In the genomic region with DNA sequence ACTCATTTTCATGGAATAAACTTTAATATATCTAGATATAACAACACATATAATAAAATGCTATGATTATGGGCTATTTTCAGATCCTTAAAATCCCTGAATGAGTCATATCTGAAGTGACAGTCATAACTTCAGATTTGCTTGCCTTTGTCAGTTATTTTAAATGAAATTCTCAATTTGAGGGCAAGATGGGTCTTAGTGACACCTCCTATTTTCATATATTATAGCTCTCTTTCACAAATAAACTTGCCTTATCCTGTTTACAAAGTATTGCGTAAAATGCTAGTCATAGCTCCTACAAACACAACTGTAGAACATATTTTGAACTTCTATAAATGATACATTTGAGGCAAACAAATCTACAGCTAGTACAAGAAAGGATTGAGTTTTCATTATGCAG, we compare ENCODE assay signal across 31 cellular contexts. TPM values are rescaled to one million over a fixed set of nuclear protein-coding genes. Genes with fewer than 3 reads are reported as not detected.
"Had no signal": no experiment of that assay in that cellular context is flagged by ENCODE, and none has a peak within 500 bp of the region (broad histone marks: within the 10 kb centered on the region; RNA-seq: fewer than 3 reads in every experiment).

No MANE protein-coding gene starts in this region.

- H3K36me3 ChIP-seq: brain microvascular endothelial cell, cardiac muscle cell, WERI-Rb-1 had no signal

- H3K4me3 ChIP-seq: cardiac muscle cell, PC-9 had no signal

- H3K27me3 ChIP-seq: brain microvascular endothelial cell had no signal

- H3K4me2 ChIP-seq: PC-9 had no signal

- H3K4me1 Mint-ChIP-seq: activated T-helper 17 cell treated with anti-CD3 and anti-CD28 coated beads, Interleukin-2, amount 50 U/mL, for 72 hours had no signal

- DNase-seq: activated CD4-positive, alpha-beta T cell treated with anti-CD3 and anti-CD28 coated beads for 1 hour; activated CD4-positive, alpha-beta T cell treated with anti-CD3 and anti-CD28 coated beads for 48 hours; activated CD4-positive, CD25-positive, alpha-beta regulatory T cell; activated CD8-positive, alpha-beta T cell treated with anti-CD3 and anti-CD28 coated beads for 36 hours; activated effector memory CD4-positive, alpha-beta T cell treated with anti-CD3 and anti-CD28 coated beads, Interleukin-2, amount 50 U/mL, for 16 hours; activated naive CD4-positive, alpha-beta T cell; activated naive CD4-positive, alpha-beta T cell treated with anti-CD3 and anti-CD28 coated beads, Interleukin-2, amount 50 U/mL, for 16 hours; activated naive CD8-positive, alpha-beta T cell treated with anti-CD3 and anti-CD28 coated beads for 36 hours; activated T-cell treated with anti-CD3 and anti-CD28 coated beads, Interleukin-2, amount 50 U/mL, for 1 hour; activated T-cell treated with anti-CD3 and anti-CD28 coated beads, Interleukin-2, amount 50 U/mL, for 72 hours; amniotic stem cell; aorta; brain microvascular endothelial cell; MM.1S; MV-4-11; NCI-H1092; NCI-H1436 treated with DMSO at 0.1 percent for 48 hours; NCI-H1694 treated with DMSO at 0.1 percent for 48 hours; NCI-H2029; NCI-H345; NCI-H524 treated with DMSO at 0.1 percent for 48 hours; PC-9; Right ventricle myocardium superior; T1000; WERI-Rb-1 had no signal

- H3K9me3 Mint-ChIP-seq: activated CD8-positive, alpha-beta T cell treated with anti-CD3 and anti-CD28 coated beads for 36 hours; activated naive CD8-positive, alpha-beta T cell treated with anti-CD3 and anti-CD28 coated beads for 36 hours; activated T-helper 17 cell treated with anti-CD3 and anti-CD28 coated beads, Interleukin-2, amount 50 U/mL, for 72 hours had no signal

- ATAC-seq: activated CD8-positive, alpha-beta T cell treated with anti-CD3 and anti-CD28 coated beads for 36 hours; activated T-cell treated with anti-CD3 and anti-CD28 coated beads, Interleukin-2, amount 50 U/mL, for 72 hours; activated T-helper 17 cell treated with anti-CD3 and anti-CD28 coated beads, Interleukin-2, amount 50 U/mL, for 72 hours had no signal

- H3K4me3 Mint-ChIP-seq: activated CD8-positive, alpha-beta T cell treated with anti-CD3 and anti-CD28 coated beads for 36 hours; activated naive CD8-positive, alpha-beta T cell treated with anti-CD3 and anti-CD28 coated beads for 36 hours; activated T-cell treated with anti-CD3 and anti-CD28 coated beads, Interleukin-2, amount 50 U/mL, for 72 hours; activated T-helper 17 cell treated with anti-CD3 and anti-CD28 coated beads, Interleukin-2, amount 50 U/mL, for 72 hours had no signal

- H3K36me3 Mint-ChIP-seq: activated naive CD8-positive, alpha-beta T cell treated with anti-CD3 and anti-CD28 coated beads for 36 hours had no signal

- H3K27ac Mint-ChIP-seq: activated CD8-positive, alpha-beta T cell treated with anti-CD3 and anti-CD28 coated beads for 36 hours; activated naive CD8-positive, alpha-beta T cell treated with anti-CD3 and anti-CD28 coated beads for 36 hours; activated T-cell treated with anti-CD3 and anti-CD28 coated beads, Interleukin-2, amount 50 U/mL, for 72 hours; activated T-helper 17 cell treated with anti-CD3 and anti-CD28 coated beads, Interleukin-2, amount 50 U/mL, for 72 hours had no signal

- H2AFZ ChIP-seq: PC-9 had no signal

- H3K27ac ChIP-seq: brain microvascular endothelial cell, cardiac muscle cell, PC-9, WERI-Rb-1 had no signal

- FAIRE-seq: RCC 7860 had no signal

RNA-seq across cellular contexts. Expression of gene THRB, which starts 6.2 kb away (rescaled TPM):
- total RNA-seq: activated CD8-positive, alpha-beta memory T cell treated with anti-CD3 and anti-CD28 coated beads for 36 hours; activated CD8-positive, alpha-beta T cell treated with anti-CD3 and anti-CD28 coated beads for 36 hours; activated naive CD8-positive, alpha-beta T cell treated with anti-CD3 and anti-CD28 coated beads for 36 hours; activated T-cell treated with anti-CD3 and anti-CD28 coated beads, Interleukin-2, amount 50 U/mL, for 72 hours; activated T-helper 17 cell treated with anti-CD3 and anti-CD28 coated beads, Interleukin-2, amount 50 U/mL, for 72 hours; T-helper 1 cell treated with Interleukin-12 subunit alpha and Interleukin-12 subunit beta and Interleukin-4 antibody, amounts not matched to agents 30 ng/mL and 1 ng/mL, for 36 hours; T-helper 2 cell treated with Interferon-gamma antibody and Interleukin-4, amounts not matched to agents 100 ng/mL and 5 ng/mL, for 36 hours had no signal
